ENCODE assay signal across 15 cellular contexts in genomic region chr12:75959506-75959905, GRCh38.
DNase-seq lines count a peak whose midpoint lies in the region; ATAC-seq, FAIRE-seq and TF ChIP-seq lines count a peak whose summit lies in the region.
"Had no signal": no experiment of that assay in that cellular context is flagged by ENCODE, and none has a peak within 500 bp of the region (broad histone marks: within the 10 kb centered on the region; RNA-seq: fewer than 3 reads in every experiment).

No MANE protein-coding gene starts in this region.

- peak overlapping the region; percentile 26 for H3K27ac Mint-ChIP-seq in activated T-cell treated with anti-CD3 and anti-CD28 coated beads, Interleukin-2, amount 50 U/mL, for 24 hours
- H3K27ac Mint-ChIP-seq in astrocyte (ENCODE audit: unreplicated experiment) = no peak overlapping the region

- H3K4me2 ChIP-seq in MM.1S (ENCODE audit: low read depth, low read length) = peak overlapping the region; percentile 86
- no peak overlapping the region for H3K4me2 ChIP-seq in astrocyte (ENCODE audit: low read length)

- FAIRE-seq in astrocyte (lab: Jason Lieb, UNC) = no peak
- FAIRE-seq: kidney had no signal

- no peaks in the 10 kb centered on the region for H3K9me3 Mint-ChIP-seq in activated T-cell treated with anti-CD3 and anti-CD28 coated beads, Interleukin-2, amount 50 U/mL, for 24 hours
- no peaks in the 10 kb centered on the region for H3K9me3 Mint-ChIP-seq in activated T-cell treated with anti-CD3 and anti-CD28 coated beads, Interleukin-2, amount 50 U/mL, for 4 hours
- no peaks in the 10 kb centered on the region for H3K9me3 Mint-ChIP-seq in astrocyte (ENCODE audit: unreplicated experiment)

- H3K9me3 ChIP-seq in MM.1S (replicated peaks; ENCODE audit: insufficient read depth, low read length) (no peaks in the 10 kb centered on the region), astrocyte (ENCODE audit: insufficient read depth, low read depth, low read length) (no peaks in the 10 kb centered on the region), stomach (no peaks in the 10 kb centered on the region)
- H3K9me3 ChIP-seq: gastrocnemius medialis, tibial nerve had no signal

- no peak overlapping the region for H3K4me3 Mint-ChIP-seq in activated T-cell treated with anti-CD3 and anti-CD28 coated beads, Interleukin-2, amount 50 U/mL, for 24 hours
- H3K4me3 Mint-ChIP-seq in activated T-cell treated with anti-CD3 and anti-CD28 coated beads, Interleukin-2, amount 50 U/mL, for 4 hours = no peak overlapping the region
- H3K4me3 Mint-ChIP-seq in astrocyte (ENCODE audit: unreplicated experiment) = no peak overlapping the region

- peak overlapping the region; percentile 99 for H3K27ac ChIP-seq in MM.1S (ENCODE audit: low read length)
- H3K27ac ChIP-seq in astrocyte (ENCODE audit: low read depth, low read length) = no peak overlapping the region
- peak overlapping the region in 3 of 5 donors; percentile 13 to 54 (median 44) for H3K27ac ChIP-seq in stomach
- H3K27ac ChIP-seq: gastrocnemius medialis, parathyroid adenoma, tibial nerve had no signal

- no peak for ATAC-seq in activated T-cell treated with anti-CD3 and anti-CD28 coated beads, Interleukin-2, amount 50 U/mL, for 4 hours
- ATAC-seq: gastrocnemius medialis had no signal

- peaks cover 26% of the 10 kb centered on the region for H3K4me1 Mint-ChIP-seq in activated T-cell treated with anti-CD3 and anti-CD28 coated beads, Interleukin-2, amount 50 U/mL, for 24 hours (ENCODE audit: low read depth)
- peaks cover 24% of the 10 kb centered on the region for H3K4me1 Mint-ChIP-seq in activated T-cell treated with anti-CD3 and anti-CD28 coated beads, Interleukin-2, amount 50 U/mL, for 4 hours (ENCODE audit: low read depth)
- H3K4me1 Mint-ChIP-seq in astrocyte (ENCODE audit: low read depth, unreplicated experiment) = peaks cover 12% of the 10 kb centered on the region

- no peaks in the 10 kb centered on the region for H3K9me2 ChIP-seq in MM.1S (replicated peaks; ENCODE audit: insufficient read depth, low read length)

- no peak for DNase-seq in activated T-cell treated with anti-CD3 and anti-CD28 coated beads, Interleukin-2, amount 50 U/mL, for 24 hours
- DNase-seq in activated T-cell treated with anti-CD3 and anti-CD28 coated beads, Interleukin-2, amount 50 U/mL, for 4 hours = no peak
- peak; percentile 64 for DNase-seq in MM.1S
- peak; percentile 33 for DNase-seq in astrocyte (ENCODE audit: low read depth)
- DNase-seq in stomach = no peak
- no peak for DNase-seq in COR-L47 (lab: John Stamatoyannopoulos, UW)
- no peak for DNase-seq in posterior vena cava (ENCODE audit: low spot score)
- no peak for DNase-seq in NCI-H774 (lab: John Stamatoyannopoulos, UW)
- DNase-seq: activated CD4-positive, alpha-beta T cell treated with anti-CD3 and anti-CD28 coated beads for 1 hour; effector CD4-positive, alpha-beta T cell; gastrocnemius medialis; kidney; NCI-H2107 had no signal

- H3K4me3 ChIP-seq in MM.1S (ENCODE audit: low read length) (peak overlapping the region; percentile 35), astrocyte (ENCODE audit: insufficient read depth, low read depth, low read length) (no peak overlapping the region), stomach (no peak overlapping the region)
- H3K4me3 ChIP-seq: gastrocnemius medialis, tibial nerve had no signal

- H3K27me3 ChIP-seq in MM.1S (replicated peaks; ENCODE audit: insufficient read depth, low read length) (no peaks in the 10 kb centered on the region), astrocyte (ENCODE audit: insufficient read depth, low read length) (no peaks in the 10 kb centered on the region), stomach (no peaks in the 10 kb centered on the region)
- H3K27me3 ChIP-seq: gastrocnemius medialis, tibial nerve had no signal

- H4K20me1 ChIP-seq in MM.1S (ENCODE audit: insufficient read depth, low read length) (no peaks in the 10 kb centered on the region), astrocyte (ENCODE audit: insufficient read depth, low read length) (no peaks in the 10 kb centered on the region)

- H3K36me3 ChIP-seq in MM.1S (replicated peaks; ENCODE audit: insufficient read depth, low read length) (no peaks in the 10 kb centered on the region), astrocyte (ENCODE audit: insufficient read depth, low read length) (no peaks in the 10 kb centered on the region), stomach (no peaks in the 10 kb centered on the region)
- H3K36me3 ChIP-seq: gastrocnemius medialis, tibial nerve had no signal

- H3F3A ChIP-seq in MM.1S (ENCODE audit: insufficient read depth, low read length) = peaks cover 43% of the 10 kb centered on the region

- H3K4me1 ChIP-seq in MM.1S (ENCODE audit: low read length) (peaks cover 63% of the 10 kb centered on the region), astrocyte (ENCODE audit: insufficient read depth, low read length) (peaks cover 5% of the 10 kb centered on the region), stomach (peaks cover 11 to 32% (median 16%) of the 10 kb centered on the region in 4 donors)
- H3K4me1 ChIP-seq: gastrocnemius medialis, tibial nerve had no signal

- TF ChIP-seq CTCF in MM.1S (IDR thresholded peaks at IDR 0.05; ENCODE audit: low read length) (no peak), astrocyte (IDR thresholded peaks at IDR 0.05; ENCODE audit: insufficient read depth, low read depth, low read length) (no peak), stomach (IDR thresholded peaks at IDR 0.05) (no peak)

- WGBS in stomach, 5 donors = 34 to 45% (median 42%) methylated on average over 2 of the region's 2 CpGs

- H3K79me2 ChIP-seq in MM.1S (ENCODE audit: low read length) (no peaks in the 10 kb centered on the region), astrocyte (ENCODE audit: insufficient read depth, low read length) (no peaks in the 10 kb centered on the region)
- H3K79me2 ChIP-seq: parathyroid adenoma had no signal

- H2AFZ ChIP-seq in MM.1S (ENCODE audit: low read length) = peak overlapping the region; percentile 41; the same call in 1 of the 2 replicates
- no peak overlapping the region for H2AFZ ChIP-seq in astrocyte (ENCODE audit: low read depth, low read length)

- no peak for TF ChIP-seq POLR2A in stomach (IDR thresholded peaks at IDR 0.05)

- intact Hi-C loops in stomach (cut with DNase I; ENCODE audit: low total_unique reads) = no loop called here
- intact Hi-C loops in posterior vena cava (cut with DNase I) = no loop called here

- no peaks in the 10 kb centered on the region for H3K36me3 Mint-ChIP-seq in activated T-cell treated with anti-CD3 and anti-CD28 coated beads, Interleukin-2, amount 50 U/mL, for 24 hours (ENCODE audit: low read depth)
- H3K36me3 Mint-ChIP-seq in activated T-cell treated with anti-CD3 and anti-CD28 coated beads, Interleukin-2, amount 50 U/mL, for 4 hours (ENCODE audit: insufficient read depth) = no peaks in the 10 kb centered on the region
- no peaks in the 10 kb centered on the region for H3K36me3 Mint-ChIP-seq in astrocyte (ENCODE audit: low read depth, unreplicated experiment)

- no peaks in the 10 kb centered on the region for H3K27me3 Mint-ChIP-seq in activated T-cell treated with anti-CD3 and anti-CD28 coated beads, Interleukin-2, amount 50 U/mL, for 24 hours
- H3K27me3 Mint-ChIP-seq in activated T-cell treated with anti-CD3 and anti-CD28 coated beads, Interleukin-2, amount 50 U/mL, for 4 hours (ENCODE audit: low read depth) = no peaks in the 10 kb centered on the region
- H3K27me3 Mint-ChIP-seq in astrocyte (ENCODE audit: low read depth, unreplicated experiment) = no peaks in the 10 kb centered on the region

- H3K9ac ChIP-seq in MM.1S (ENCODE audit: low read length) (peak overlapping the region; percentile 72), astrocyte (ENCODE audit: low read length) (no peak overlapping the region)
- H3K9ac ChIP-seq: parathyroid adenoma had no signal

- TF ChIP-seq EP300 in stomach (IDR thresholded peaks at IDR 0.05) = no peak

Comparison
In these comparisons a context has a peak if more than half of its experiments do, and no peak if none do; other contexts are left out.
1. DNase-seq: peak in MM.1S (single experiment) and astrocyte (single experiment); none in activated T-cell treated with anti-CD3 and anti-CD28 coated beads, Interleukin-2, amount 50 U/mL, for 24 hours (single experiment), activated T-cell treated with anti-CD3 and anti-CD28 coated beads, Interleukin-2, amount 50 U/mL, for 4 hours (single experiment), stomach (single experiment), COR-L47 (single experiment), posterior vena cava (single experiment) and NCI-H774 (single experiment).